20 cellular contexts compared by ENCODE assay signal in the genomic region with DNA sequence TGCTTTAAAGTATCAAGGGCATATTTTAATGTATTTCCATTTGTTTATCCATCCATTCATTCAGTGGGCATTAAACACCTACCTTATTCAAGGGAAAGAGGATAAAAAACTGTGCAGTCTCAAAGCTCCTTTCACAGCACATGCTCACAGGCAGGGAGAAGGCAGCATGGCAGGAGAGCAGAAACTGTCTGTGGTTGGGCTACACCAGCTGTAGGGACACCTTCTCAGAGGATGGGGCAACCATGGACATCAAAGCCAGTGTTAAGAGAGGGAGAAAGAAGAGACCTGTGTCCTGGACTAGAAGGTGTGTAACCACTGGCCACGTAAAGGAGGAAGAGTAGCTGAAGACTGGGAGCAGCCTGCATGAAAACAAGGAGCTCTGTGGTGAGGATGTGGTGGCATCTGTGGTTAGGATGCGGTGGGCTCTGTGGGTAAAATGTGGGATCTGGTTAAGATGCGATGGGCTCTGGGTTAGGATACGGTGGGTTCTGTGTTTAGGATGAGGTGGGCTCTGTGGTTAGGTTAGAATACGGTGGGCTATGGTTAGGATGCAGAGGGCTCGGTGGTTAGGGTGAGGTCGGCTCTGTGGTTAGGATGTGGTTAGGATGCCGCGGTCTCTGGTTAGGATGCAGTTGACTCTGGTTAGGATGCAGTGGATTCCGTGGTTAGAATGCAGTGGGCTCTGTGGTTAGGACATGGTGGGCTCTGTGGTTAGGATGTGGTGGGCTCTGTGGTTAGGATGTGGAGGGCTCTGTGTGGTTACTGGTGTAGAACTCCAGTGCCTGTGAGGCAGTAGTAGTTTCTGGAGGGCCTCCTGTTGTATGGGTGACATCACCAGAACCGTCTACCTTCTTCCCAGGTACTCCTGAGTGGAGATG.
A peak's percentile ranks its signal among the peaks of the same experiment; 100 is the strongest.
DNase-seq lines count a peak whose midpoint lies in the region; ATAC-seq, FAIRE-seq and TF ChIP-seq lines count a peak whose summit lies in the region.
"Had no signal": no experiment of that assay in that cellular context is flagged by ENCODE, and none has a peak within 500 bp of the region (broad histone marks: within the 10 kb centered on the region; RNA-seq: fewer than 3 reads in every experiment).

No MANE protein-coding gene starts in this region.

- no peak overlapping the region for H3K4me2 ChIP-seq in K562 (ENCODE audit: insufficient read depth, low read length)

- ATAC-seq in activated T-cell treated with anti-CD3 and anti-CD28 coated beads, Interleukin-2, amount 50 U/mL, for 72 hours (replicated peaks in 1 of 2) = peak in 1 of 2 donors; percentile 49
- no peak for ATAC-seq in activated T-cell treated with anti-CD3 and anti-CD28 coated beads, Interleukin-2, amount 50 U/mL, for 4 hours
- ATAC-seq in K562 (no peak), HG02970 (IDR thresholded peaks at IDR 0.05; ENCODE audit: low FRiP score, unreplicated experiment) (no peak)
- no peak for ATAC-seq in stimulated activated effector memory CD8-positive, alpha-beta T cell treated with anti-CD3 and anti-CD28 coated beads, Interleukin-12 subunit alpha, Interleukin-12 subunit beta, amount 100 ng/mL, for 72 hours
- ATAC-seq: left cardiac atrium, sciatic nerve had no signal

- in situ Hi-C loops in K562 (cut with MboI) = no loop called here

- POLR2A ChIA-PET in K562 (lab: Yijun Ruan, JAX) = interaction anchor here (0.6 to 1.2 kb wide), 2 partner anchors 9 to 67 kb away, joined by 3 to 5 read pairs; no protein-coding TSS in a partner anchor

- H3K27me3 Mint-ChIP-seq in activated T-cell treated with anti-CD3 and anti-CD28 coated beads, Interleukin-2, amount 50 U/mL, for 72 hours (ENCODE audit: low read depth) = peaks cover 88% of the 10 kb centered on the region
- peaks cover 36% of the 10 kb centered on the region for H3K27me3 Mint-ChIP-seq in activated T-cell treated with anti-CD3 and anti-CD28 coated beads, Interleukin-2, amount 50 U/mL, for 4 hours (ENCODE audit: low read depth)
- peaks cover 84% of the 10 kb centered on the region for H3K27me3 Mint-ChIP-seq in mesothelial cell of epicardium (ENCODE audit: low read depth)

- TF ChIP-seq RAD21 in K562 (CRISPR knock-in tag; conservative IDR thresholded peaks at IDR 0.05 in 1 of 2, IDR thresholded peaks at IDR 0.05 in 1 of 2) = no peak

- TF ChIP-seq EP300 in K562 (IDR thresholded peaks at IDR 0.05; ENCODE audit: low read length) = no peak

- H3K36me3 Mint-ChIP-seq in activated T-cell treated with anti-CD3 and anti-CD28 coated beads, Interleukin-2, amount 50 U/mL, for 72 hours (ENCODE audit: insufficient read depth in 2 of 2) = peaks cover 3 to 5% of the 10 kb centered on the region in 2 donors
- no peaks in the 10 kb centered on the region for H3K36me3 Mint-ChIP-seq in activated T-cell treated with anti-CD3 and anti-CD28 coated beads, Interleukin-2, amount 50 U/mL, for 4 hours (ENCODE audit: insufficient read depth)
- H3K36me3 Mint-ChIP-seq in stimulated activated effector memory CD8-positive, alpha-beta T cell treated with anti-CD3 and anti-CD28 coated beads, Interleukin-12 subunit alpha, Interleukin-12 subunit beta, amount 100 ng/mL, for 72 hours = peaks cover 14% of the 10 kb centered on the region
- H3K36me3 Mint-ChIP-seq in mesothelial cell of epicardium = no peaks in the 10 kb centered on the region

- TF ChIP-seq CTCF in NB4 (IDR thresholded peaks at IDR 0.05; ENCODE audit: low read depth, low read length) (no peak), K562 (IDR thresholded peaks at IDR 0.05 in 2 of 3, conservative IDR thresholded peaks at IDR 0.05 in 1 of 3; ENCODE audit: insufficient read depth in 2 of 3, low read depth in 1 of 3, low read length in 3 of 3) (no peak), mesothelial cell of epicardium (IDR thresholded peaks at IDR 0.05; ENCODE audit: unreplicated experiment) (no peak)

- peaks cover 33% of the 10 kb centered on the region for H3K4me1 Mint-ChIP-seq in activated T-cell treated with anti-CD3 and anti-CD28 coated beads, Interleukin-2, amount 50 U/mL, for 72 hours (ENCODE audit: low read depth)
- peaks cover 13% of the 10 kb centered on the region for H3K4me1 Mint-ChIP-seq in activated T-cell treated with anti-CD3 and anti-CD28 coated beads, Interleukin-2, amount 50 U/mL, for 4 hours (ENCODE audit: low read depth)
- peaks cover 40% of the 10 kb centered on the region for H3K4me1 Mint-ChIP-seq in stimulated activated effector memory CD8-positive, alpha-beta T cell treated with anti-CD3 and anti-CD28 coated beads, Interleukin-12 subunit alpha, Interleukin-12 subunit beta, amount 100 ng/mL, for 72 hours
- H3K4me1 Mint-ChIP-seq in mesothelial cell of epicardium = no peaks in the 10 kb centered on the region

- peaks cover 4 to 14% of the 10 kb centered on the region in 2 experiments; a peak in 4 of 5 replicates for H3K27me3 ChIP-seq in K562 (ENCODE audit: control insufficient read depth in 2 of 2, insufficient read depth in 2 of 2, low read length in 2 of 2)

- H3K4me3 ChIP-seq in NB4 (ENCODE audit: low read depth, low read length) = no peak overlapping the region
- no peak overlapping the region for H3K4me3 ChIP-seq in K562
- H3K4me3 ChIP-seq: thoracic aorta had no signal

- H3K4me1 ChIP-seq in K562 (replicated peaks in 1 of 2; ENCODE audit: control insufficient read depth in 2 of 2, insufficient read depth in 2 of 2, low read length in 2 of 2) = no peaks in the 10 kb centered on the region

- TF ChIP-seq POLR2A in NB4 (IDR thresholded peaks at IDR 0.05; ENCODE audit: extremely low read depth, insufficient read length) = no peak
- no peak for TF ChIP-seq POLR2A in K562 (conservative IDR thresholded peaks at IDR 0.05)

- DNase-seq in activated T-cell treated with anti-CD3 and anti-CD28 coated beads, Interleukin-2, amount 50 U/mL, for 72 hours = no peak
- no peak for DNase-seq in activated T-cell treated with anti-CD3 and anti-CD28 coated beads, Interleukin-2, amount 50 U/mL, for 4 hours
- DNase-seq in NB4 (ENCODE audit: low read depth) (peak; percentile 15), K562 (ENCODE audit: extremely low read depth in 1 of 4, low spot score in 3 of 4) (no peak), cerebellar cortex (ENCODE audit: low spot score) (no peak), mesothelial cell of epicardium (ENCODE audit: low spot score in 2 of 2, unreplicated experiment in 2 of 2) (no peak)
- DNase-seq in stimulated activated effector memory CD8-positive, alpha-beta T cell treated with anti-CD3 and anti-CD28 coated beads, Interleukin-12 subunit alpha, Interleukin-12 subunit beta, amount 100 ng/mL, for 72 hours (ENCODE audit: low spot score in 2 of 2) = no peak
- DNase-seq: amniotic stem cell, Calu3, foreskin fibroblast, left cardiac atrium, MM.1S, NCI-H2029 treated with DMSO at 0.1 percent for 48 hours, NCI-H510A treated with DMSO at 0.1 percent for 48 hours, OCI-M1, T1000 had no signal

- no peak overlapping the region for H3K9ac ChIP-seq in K562 (ENCODE audit: insufficient read depth in 1 of 2, low read depth in 2 of 2, low read length in 2 of 2)

- H3K27ac ChIP-seq in K562 (ENCODE audit: extremely low read depth, low read depth, low read length) = no peak overlapping the region
- H3K27ac ChIP-seq: thoracic aorta had no signal

- FAIRE-seq in K562 (lab: Jason Lieb, UNC) = no peak
- FAIRE-seq: H54 had no signal

- CTCF ChIA-PET in K562 (lab: Yijun Ruan, JAX; ENCODE audit: low intra/inter-chr PET ratio) = no interaction called here

- H3K9me3 ChIP-seq in K562 (replicated peaks; ENCODE audit: control insufficient read depth, insufficient read depth, low read depth, low read length) = no peaks in the 10 kb centered on the region
- H3K9me3 ChIP-seq: thoracic aorta had no signal

- no peaks in the 10 kb centered on the region for H4K20me1 ChIP-seq in K562 (replicated peaks; ENCODE audit: control insufficient read depth, insufficient read depth, low read length)

- H3K4me3 Mint-ChIP-seq in activated T-cell treated with anti-CD3 and anti-CD28 coated beads, Interleukin-2, amount 50 U/mL, for 72 hours = peak overlapping the region in 1 of 2 donors; percentile 23
- no peak overlapping the region for H3K4me3 Mint-ChIP-seq in activated T-cell treated with anti-CD3 and anti-CD28 coated beads, Interleukin-2, amount 50 U/mL, for 4 hours
- H3K4me3 Mint-ChIP-seq in stimulated activated effector memory CD8-positive, alpha-beta T cell treated with anti-CD3 and anti-CD28 coated beads, Interleukin-12 subunit alpha, Interleukin-12 subunit beta, amount 100 ng/mL, for 72 hours = peak overlapping the region; percentile 18
- H3K4me3 Mint-ChIP-seq in mesothelial cell of epicardium = no peak overlapping the region

- no TSS peak for BruUV-seq in K562 (replicated peaks; lab: Mats Ljungman, UMichigan)

- intact Hi-C loops in K562 (cut with micrococcal nuclease) = no loop called here

- peak overlapping the region; percentile 70 for H3K27ac Mint-ChIP-seq in activated T-cell treated with anti-CD3 and anti-CD28 coated beads, Interleukin-2, amount 50 U/mL, for 72 hours
- H3K27ac Mint-ChIP-seq in stimulated activated effector memory CD8-positive, alpha-beta T cell treated with anti-CD3 and anti-CD28 coated beads, Interleukin-12 subunit alpha, Interleukin-12 subunit beta, amount 100 ng/mL, for 72 hours = peak overlapping the region; percentile 87
- H3K27ac Mint-ChIP-seq in mesothelial cell of epicardium = no peak overlapping the region

- WGBS in K562 (ENCODE audit: insufficient coverage, low coverage, missing lambda C conversion rate) = 0% methylated on average over 11 of the region's 11 CpGs

- H3K36me3 ChIP-seq in K562 (ENCODE audit: control insufficient read depth, insufficient read depth, low read length) = no peaks in the 10 kb centered on the region
- H3K36me3 ChIP-seq: thoracic aorta had no signal

- no peaks in the 10 kb centered on the region for H3K9me1 ChIP-seq in K562 (ENCODE audit: control insufficient read depth, insufficient read depth, low read length)

- H3K79me2 ChIP-seq in K562 (ENCODE audit: control insufficient read depth, insufficient read depth, low read length) = no peaks in the 10 kb centered on the region

- no peak overlapping the region for H2AFZ ChIP-seq in K562 (ENCODE audit: low read depth, low read length)

- H3K9me3 Mint-ChIP-seq in activated T-cell treated with anti-CD3 and anti-CD28 coated beads, Interleukin-2, amount 50 U/mL, for 72 hours = peaks cover 5 to 9% of the 10 kb centered on the region in 2 donors
- no peaks in the 10 kb centered on the region for H3K9me3 Mint-ChIP-seq in activated T-cell treated with anti-CD3 and anti-CD28 coated beads, Interleukin-2, amount 50 U/mL, for 4 hours
- peaks cover 8% of the 10 kb centered on the region for H3K9me3 Mint-ChIP-seq in stimulated activated effector memory CD8-positive, alpha-beta T cell treated with anti-CD3 and anti-CD28 coated beads, Interleukin-12 subunit alpha, Interleukin-12 subunit beta, amount 100 ng/mL, for 72 hours
- no peaks in the 10 kb centered on the region for H3K9me3 Mint-ChIP-seq in mesothelial cell of epicardium
